ENCODE assay signal across 11 cellular contexts in the genomic region with DNA sequence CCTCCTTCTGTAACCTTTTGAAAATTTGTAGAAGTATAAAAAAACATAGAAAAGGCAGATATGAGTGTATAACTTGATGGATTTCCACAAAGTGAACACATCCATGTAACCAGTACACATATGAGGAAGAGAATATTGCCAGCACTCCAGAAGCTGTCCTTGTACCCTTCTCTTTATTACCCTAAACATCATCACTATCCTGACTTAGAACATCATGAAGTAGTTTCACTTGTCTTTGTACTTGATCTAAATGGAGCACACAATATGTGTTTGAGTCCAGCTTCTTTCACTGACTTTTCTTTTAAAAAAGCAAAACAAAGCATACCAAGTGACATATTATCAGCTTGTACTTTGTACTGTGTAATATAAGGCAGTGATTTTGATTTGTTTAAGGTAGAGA.
A peak's percentile ranks its signal among the peaks of the same experiment; 100 is the strongest.
DNase-seq lines count a peak whose midpoint lies in the region; ATAC-seq, FAIRE-seq and TF ChIP-seq lines count a peak whose summit lies in the region.
"Had no signal": no experiment of that assay in that cellular context is flagged by ENCODE, and none has a peak within 500 bp of the region (broad histone marks: within the 10 kb centered on the region; RNA-seq: fewer than 3 reads in every experiment).

No MANE protein-coding gene starts in this region.

- H3K4me3 ChIP-seq in CD4-positive, alpha-beta memory T cell (ENCODE audit: low read length in 2 of 2), result peak overlapping the region in 1 of 2 donors; percentile 11
- H3K4me3 ChIP-seq: tibial nerve had no signal

- H3K27ac ChIP-seq in CD4-positive, alpha-beta memory T cell (ENCODE audit: low read depth, low read length), result peak overlapping the region; percentile 37
- H3K27ac ChIP-seq: tibial nerve had no signal

- ATAC-seq in GM19438 (IDR thresholded peaks at IDR 0.05; ENCODE audit: low read depth, unreplicated experiment), result peak; percentile 44
- ATAC-seq in HG03135 (IDR thresholded peaks at IDR 0.05; ENCODE audit: unreplicated experiment), result peak; percentile 61
- ATAC-seq in Right ventricle myocardium superior (ENCODE audit: poor library complexity), result no peak

- H3K36me3 Mint-ChIP-seq in CD4-positive, alpha-beta memory T cell, result no peaks in the 10 kb centered on the region
- no peaks in the 10 kb centered on the region for H3K36me3 Mint-ChIP-seq in chondrocyte (ENCODE audit: low read depth)

- POLR2A ChIA-PET in CD4-positive, alpha-beta memory T cell (lab: Charles Lee; ENCODE audit: partially characterized antibody), result interaction anchor here (0.6 to 1.2 kb wide), 2 partner anchors 23 to 155 kb away, joined by 3 read pairs; no protein-coding TSS in a partner anchor

- CTCF ChIA-PET in CD4-positive, alpha-beta memory T cell (lab: Charles Lee; ENCODE audit: partially characterized antibody), result no interaction called here

- TF ChIP-seq CTCF in chondrocyte (IDR thresholded peaks at IDR 0.05), result no peak

- no peaks in the 10 kb centered on the region for H3K9me3 Mint-ChIP-seq in CD4-positive, alpha-beta memory T cell
- no peaks in the 10 kb centered on the region for H3K9me3 Mint-ChIP-seq in chondrocyte (ENCODE audit: low read depth)
- H3K9me3 Mint-ChIP-seq: HFFc6 had no signal

- intact Hi-C loops in CD4-positive, alpha-beta memory T cell (cut with micrococcal nuclease), result no loop called here
- intact Hi-C loops in Right ventricle myocardium superior (cut with DNase I), result no loop called here

- H3K4me1 ChIP-seq in CD4-positive, alpha-beta memory T cell (ENCODE audit: insufficient read depth, low read length), result peaks cover 15% of the 10 kb centered on the region

- H3K27me3 Mint-ChIP-seq in CD4-positive, alpha-beta memory T cell, result no peaks in the 10 kb centered on the region
- H3K27me3 Mint-ChIP-seq in chondrocyte (ENCODE audit: low read depth), result no peaks in the 10 kb centered on the region

- H3K36me3 ChIP-seq in CD4-positive, alpha-beta memory T cell (ENCODE audit: insufficient read depth, low read length), result no peaks in the 10 kb centered on the region
- H3K36me3 ChIP-seq: tibial nerve had no signal

- peaks cover 8 to 15% (median 8%) of the 10 kb centered on the region in 4 donors for H3K4me1 Mint-ChIP-seq in CD4-positive, alpha-beta memory T cell
- peaks cover 31% of the 10 kb centered on the region for H3K4me1 Mint-ChIP-seq in chondrocyte (ENCODE audit: low read depth)

- peak overlapping the region in 6 of 8 donors; percentile 3 to 87 (median 80) for H3K4me3 Mint-ChIP-seq in CD4-positive, alpha-beta memory T cell
- H3K4me3 Mint-ChIP-seq in chondrocyte (ENCODE audit: unreplicated experiment), result no peak overlapping the region
- H3K4me3 Mint-ChIP-seq: HFFc6 had no signal

- no peaks in the 10 kb centered on the region for H3K27me3 ChIP-seq in CD4-positive, alpha-beta memory T cell (ENCODE audit: insufficient read depth, low read length)
- H3K27me3 ChIP-seq: tibial nerve had no signal

- H3K9me3 ChIP-seq in CD4-positive, alpha-beta memory T cell (ENCODE audit: control insufficient read depth in 1 of 2, low read length in 2 of 2), result no peaks in the 10 kb centered on the region
- H3K9me3 ChIP-seq: tibial nerve had no signal

- H3K27ac Mint-ChIP-seq in CD4-positive, alpha-beta memory T cell, result peak overlapping the region; percentile 38 to 94 (median 69)
- peak overlapping the region; percentile 12 for H3K27ac Mint-ChIP-seq in chondrocyte (ENCODE audit: unreplicated experiment)
- H3K27ac Mint-ChIP-seq: HFFc6 had no signal

- no peak for DNase-seq in CD4-positive, alpha-beta memory T cell
- DNase-seq in chondrocyte (ENCODE audit: low spot score) (no peak), NCI-H2171 treated with DMSO at 0.1 percent for 48 hours (lab: John Stamatoyannopoulos, UW) (no peak), Right ventricle myocardium superior (no peak), NCI-H1092 treated with DMSO at 0.1 percent for 48 hours (lab: John Stamatoyannopoulos, UW) (no peak), HTR-8/SVneo (ENCODE audit: insufficient read length, low spot score) (no peak)
- DNase-seq: HFFc6, retina had no signal

- no peak for FAIRE-seq in HTR-8/SVneo (lab: Jason Lieb, UNC)
